20 cellular contexts compared by ENCODE assay signal in the genomic region with DNA sequence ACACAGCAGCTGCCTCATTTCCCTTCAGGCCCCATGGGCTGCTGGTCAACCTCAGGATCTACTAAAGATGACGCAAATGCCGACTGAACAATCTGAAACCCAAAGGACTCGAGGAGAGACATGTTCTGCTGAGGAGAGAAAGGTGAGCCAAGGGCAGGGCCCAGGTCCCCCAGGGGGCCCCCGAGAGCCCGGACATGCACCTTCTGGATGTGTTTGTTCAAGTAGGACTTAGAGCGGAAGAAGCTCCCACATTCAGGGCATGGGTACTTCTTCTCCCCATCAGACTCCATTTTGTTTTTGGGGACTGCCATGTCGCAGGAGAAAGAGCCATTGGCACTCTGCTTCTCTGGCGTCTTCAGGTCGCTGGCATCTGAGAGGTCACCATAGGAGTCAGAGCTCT.
"Had no signal": no experiment of that assay in that cellular context is flagged by ENCODE, and none has a peak within 500 bp of the region (broad histone marks: within the 10 kb centered on the region; RNA-seq: fewer than 3 reads in every experiment).

No MANE protein-coding gene starts in this region.

- H3K27ac Mint-ChIP-seq: activated CD4-positive, alpha-beta memory T cell treated with anti-CD3 and anti-CD28 coated beads, Interleukin-2, amount 10 ng/mL, durations not matched to agents 7 days and 5 days; activated CD4-positive, alpha-beta T cell treated with anti-CD3 and anti-CD28 coated beads for 36 hours; activated naive CD4-positive, alpha-beta T cell treated with anti-CD3 and anti-CD28 coated beads, Interleukin-2, amount 10 ng/mL, durations not matched to agents 7 days and 5 days; activated T-helper 1 cell treated with anti-CD3 and anti-CD28 coated beads, Interleukin-12 subunit alpha, Interleukin-12 subunit beta, Interleukin-2, Interleukin-4 antibody, amounts not matched to agents 30 ng/mL and 10 ng/mL and 1 ng/mL, durations not matched to agents 14 hours and 24 hours and 36 hours; T-helper 1 cell treated with Interleukin-12 subunit alpha and Interleukin-12 subunit beta and Interleukin-4 antibody, amounts not matched to agents 30 μg/mL and 1 μg/mL, for 36 hours had no signal

- H3K4me1 ChIP-seq: colonic mucosa had no signal

- H3K4me3 ChIP-seq: colonic mucosa, K562 had no signal

- H3K27me3 ChIP-seq: colonic mucosa had no signal

- H3K9me3 Mint-ChIP-seq: activated CD4-positive, alpha-beta memory T cell treated with anti-CD3 and anti-CD28 coated beads, Interleukin-2, amount 10 ng/mL, durations not matched to agents 7 days and 5 days; activated naive CD4-positive, alpha-beta T cell treated with anti-CD3 and anti-CD28 coated beads, Interleukin-2, amount 10 ng/mL, durations not matched to agents 7 days and 5 days; activated T-helper 1 cell treated with anti-CD3 and anti-CD28 coated beads, Interleukin-12 subunit alpha, Interleukin-12 subunit beta, Interleukin-2, Interleukin-4 antibody, amounts not matched to agents 30 ng/mL and 10 ng/mL and 1 ng/mL, durations not matched to agents 14 hours and 24 hours and 36 hours; T-helper 1 cell treated with Interleukin-12 subunit alpha and Interleukin-12 subunit beta and Interleukin-4 antibody, amounts not matched to agents 30 μg/mL and 1 μg/mL, for 36 hours had no signal

- H3K27me3 Mint-ChIP-seq: activated CD4-positive, alpha-beta memory T cell treated with anti-CD3 and anti-CD28 coated beads, Interleukin-2, amount 10 ng/mL, durations not matched to agents 7 days and 5 days; activated CD4-positive, alpha-beta T cell treated with anti-CD3 and anti-CD28 coated beads for 36 hours; activated naive CD4-positive, alpha-beta T cell treated with anti-CD3 and anti-CD28 coated beads, Interleukin-2, amount 10 ng/mL, durations not matched to agents 7 days and 5 days had no signal

- DNase-seq: activated CD4-positive, alpha-beta memory T cell treated with anti-CD3 and anti-CD28 coated beads, Interleukin-2, amount 10 ng/mL, durations not matched to agents 7 days and 5 days; activated CD4-positive, alpha-beta T cell treated with anti-CD3 and anti-CD28 coated beads for 36 hours; activated CD4-positive, alpha-beta T cell treated with anti-CD3 and anti-CD28 coated beads, Interleukin-2, amount 50 U/mL, for 1 hour; activated gamma-delta T cell; activated naive CD4-positive, alpha-beta T cell treated with anti-CD3 and anti-CD28 coated beads, Interleukin-2, amount 10 ng/mL, durations not matched to agents 7 days and 5 days; activated T-cell treated with anti-CD3 and anti-CD28 coated beads, Interleukin-2, amount 50 U/mL, for 1 hour; colonic mucosa; Karpas-422; NCI-H1105 treated with DMSO at 0.1 percent for 48 hours; NCI-H1436 treated with DMSO at 0.1 percent for 48 hours; NCI-H187; NCI-H2081; NCI-H524; PC-3; SHP77 treated with DMSO at 0.1 percent for 48 hours; T1000 had no signal

- H3K36me3 ChIP-seq: colonic mucosa had no signal

- H3K9me3 ChIP-seq: colonic mucosa had no signal

- ATAC-seq: activated CD4-positive, alpha-beta T cell treated with anti-CD3 and anti-CD28 coated beads for 36 hours; K562; PC-3 had no signal

- H3K4me3 Mint-ChIP-seq: activated CD4-positive, alpha-beta memory T cell treated with anti-CD3 and anti-CD28 coated beads, Interleukin-2, amount 10 ng/mL, durations not matched to agents 7 days and 5 days; activated CD4-positive, alpha-beta T cell treated with anti-CD3 and anti-CD28 coated beads for 36 hours; activated naive CD4-positive, alpha-beta T cell treated with anti-CD3 and anti-CD28 coated beads, Interleukin-2, amount 10 ng/mL, durations not matched to agents 7 days and 5 days; activated T-helper 1 cell treated with anti-CD3 and anti-CD28 coated beads, Interleukin-12 subunit alpha, Interleukin-12 subunit beta, Interleukin-2, Interleukin-4 antibody, amounts not matched to agents 30 ng/mL and 10 ng/mL and 1 ng/mL, durations not matched to agents 14 hours and 24 hours and 36 hours; T-helper 1 cell treated with Interleukin-12 subunit alpha and Interleukin-12 subunit beta and Interleukin-4 antibody, amounts not matched to agents 30 μg/mL and 1 μg/mL, for 36 hours had no signal

- H3K27ac ChIP-seq: colonic mucosa, VCaP had no signal
